7 cellular contexts compared by ENCODE assay signal in the genomic region with DNA sequence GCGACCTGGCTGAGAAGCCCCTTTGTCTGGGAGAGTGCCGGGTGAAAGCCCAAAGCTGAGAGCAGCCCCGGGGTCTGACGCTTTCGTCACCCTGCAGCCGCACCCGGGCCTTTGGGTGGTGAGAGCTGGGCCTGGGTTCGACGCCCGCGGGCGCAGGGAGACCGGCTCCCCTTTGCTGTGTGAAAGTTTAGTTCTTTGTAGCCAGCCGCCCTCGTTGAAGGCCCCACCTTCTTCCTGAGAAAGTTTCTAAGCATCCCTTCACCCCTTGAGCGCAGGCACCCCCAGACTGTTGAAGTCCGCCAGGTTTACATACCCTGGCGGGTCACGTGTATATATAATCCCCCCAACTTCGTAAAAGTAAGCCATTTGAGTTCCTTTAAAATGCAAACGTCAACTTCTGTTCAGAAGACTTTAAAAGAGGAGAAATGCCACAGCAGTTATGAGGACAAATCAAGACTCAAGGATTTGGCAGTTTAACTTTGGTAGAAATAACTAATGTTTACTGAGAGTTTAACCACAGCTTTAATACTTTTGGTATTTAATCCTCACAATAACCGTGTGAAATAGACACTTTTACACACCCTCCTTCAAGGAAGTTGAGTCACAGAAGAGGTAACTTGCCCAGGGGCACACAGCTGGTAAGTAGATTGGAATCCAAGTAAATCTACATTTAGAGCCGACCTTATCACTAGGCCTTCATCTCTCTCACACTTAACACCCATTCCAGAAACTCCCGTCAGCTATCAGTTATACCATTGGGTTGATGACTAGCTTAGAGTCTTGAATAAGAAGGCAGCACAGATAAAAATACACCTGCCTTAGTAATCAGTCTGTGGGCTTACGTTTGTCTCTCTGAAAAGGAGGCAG. TPM values are rescaled to one million over a fixed set of nuclear protein-coding genes. Genes with fewer than 3 reads are reported as not detected.
DNase-seq lines count a peak whose midpoint lies in the region; ATAC-seq and TF ChIP-seq lines count a peak whose summit lies in the region.

No MANE protein-coding gene starts in this region.

- no peak for TF ChIP-seq POLR2A in esophagus muscularis mucosa (IDR thresholded peaks at IDR 0.05; ENCODE audit: low read depth)

- H3K27me3 ChIP-seq in HAP-1 (ENCODE audit: low read depth) (no peaks in the 10 kb centered on the region), esophagus muscularis mucosa (no peaks in the 10 kb centered on the region), parathyroid adenoma (ENCODE audit: control insufficient read depth, insufficient read depth, low read length) (no peaks in the 10 kb centered on the region)

- H3K9ac ChIP-seq in SK-N-MC (ENCODE audit: insufficient read length) (peak overlapping the region; percentile 89), parathyroid adenoma (peak overlapping the region; percentile 85)

- H3K4me2 ChIP-seq in parathyroid adenoma (ENCODE audit: low read length): peak overlapping the region; percentile 81

- H3K4me3 ChIP-seq in HAP-1: peak overlapping the region; percentile 58
- peak overlapping the region; percentile 85 for H3K4me3 ChIP-seq in SK-N-MC
- H3K4me3 ChIP-seq in esophagus muscularis mucosa: peak overlapping the region; percentile 79 to 90 (median 86)
- H3K4me3 ChIP-seq in parathyroid adenoma (ENCODE audit: low read depth, low read length): peak overlapping the region; percentile 89

- no peak for ATAC-seq in HG03139 (IDR thresholded peaks at IDR 0.05; ENCODE audit: unreplicated experiment)

- WGBS in esophagus muscularis mucosa: 29% methylated on average over 20 of the region's 25 CpGs

- intact Hi-C loops in esophagus muscularis mucosa (cut with DNase I): no loop called here

- peaks cover 3% of the 10 kb centered on the region; the same call in 1 of the 2 replicates for H3K9me3 ChIP-seq in HAP-1
- 0 out of 2 replicates have a peak, but pooled peaks cover 3% of the 10 kb centered on the region for H3K9me3 ChIP-seq in SK-N-MC (ENCODE audit: low read depth, low read length)
- H3K9me3 ChIP-seq in esophagus muscularis mucosa: no peaks in the 10 kb centered on the region
- no peaks in the 10 kb centered on the region for H3K9me3 ChIP-seq in parathyroid adenoma (ENCODE audit: control insufficient read depth, low read length)

- no peak for TF ChIP-seq EP300 in esophagus muscularis mucosa (IDR thresholded peaks at IDR 0.05)

- DNase-seq in HAP-1 (ENCODE audit: low spot score in 2 of 2): no peak
- DNase-seq in SK-N-MC (ENCODE audit: low read depth, low spot score): no peak
- no peak for DNase-seq in esophagus muscularis mucosa (ENCODE audit: extremely low spot score)
- no peak for DNase-seq in activated CD4-positive, CD25-positive, alpha-beta regulatory T cell (lab: John Stamatoyannopoulos, UW)
- no peak for DNase-seq in T-helper 9 cell

- peaks cover 11% of the 10 kb centered on the region for H3K79me2 ChIP-seq in parathyroid adenoma

- H3K4me1 ChIP-seq in HAP-1 (peaks cover 20% of the 10 kb centered on the region), esophagus muscularis mucosa (peaks cover 6 to 40% (median 27%) of the 10 kb centered on the region in 4 donors), parathyroid adenoma (peaks cover 6% of the 10 kb centered on the region)

- H3K36me3 ChIP-seq in HAP-1 (replicated peaks) (no peaks in the 10 kb centered on the region; the same call in none of the 2 replicates), SK-N-MC (ENCODE audit: insufficient read depth, low read length) (peaks cover 5% of the 10 kb centered on the region; the same call in 1 of the 2 replicates), esophagus muscularis mucosa (no peaks in the 10 kb centered on the region), parathyroid adenoma (ENCODE audit: control insufficient read depth, insufficient read depth, low read length) (no peaks in the 10 kb centered on the region)

- H3K27ac ChIP-seq in SK-N-MC (peak overlapping the region; percentile 82), esophagus muscularis mucosa (replicated peaks in 1 of 4) (peak overlapping the region; percentile 83 to 86 (median 84)), parathyroid adenoma (peak overlapping the region; percentile 73)

- H2AFZ ChIP-seq in parathyroid adenoma: peak overlapping the region; percentile 93

- in situ Hi-C loops in HAP-1 (cut with MboI; ENCODE audit: low sequenced_read_pairs): no loop called here

- TF ChIP-seq CTCF in esophagus muscularis mucosa (IDR thresholded peaks at IDR 0.05) (no peak), parathyroid adenoma (IDR thresholded peaks at IDR 0.05) (no peak)

RNA-seq across cellular contexts. Expression of a gene that starts 1.1 kb away (rescaled TPM):
- total RNA-seq in esophagus muscularis mucosa: 10 to 100 TPM; 14.1 to 19.9 (median 17.0) TPM
